ENCODE assay signal across 8 cellular contexts in genomic region chr16:50692999-50693781, GRCh38. TPM values are rescaled to one million over a fixed set of nuclear protein-coding genes. Genes with fewer than 3 reads are reported as not detected.
DNase-seq lines count a peak whose midpoint lies in the region; ATAC-seq, FAIRE-seq and TF ChIP-seq lines count a peak whose summit lies in the region.

Gene NOD2, plus strand, starts transcription at chr16:50693606. Its CDS starts 5,890 bp downstream, at chr16:50699496.

- H2BK5ac ChIP-seq in H1 (ENCODE audit: low read depth, low read length) = no peak within 1 kb of the TSS; the same call in 1 of the 2 replicates

- no peak for TF ChIP-seq POLR2A in GM12891 (IDR thresholded peaks at IDR 0.05; ENCODE audit: low read depth, low read length)
- TF ChIP-seq POLR2A in H1 (IDR thresholded peaks at IDR 0.05; ENCODE audit: control extremely low read depth in 1 of 2, low read depth in 2 of 2, low read length in 2 of 2) = no peak

- no peak for TF ChIP-seq EP300 in H1 (IDR thresholded peaks at IDR 0.05; ENCODE audit: borderline replicate concordance in 1 of 2, low read depth in 2 of 2, low read length in 2 of 2)

- H3K4me1 Mint-ChIP-seq in natural killer cell = peaks cover 39 to 46% of the 10 kb centered on the region in 2 donors

- H3K9me3 Mint-ChIP-seq in natural killer cell = no peaks in the 10 kb centered on the region

- 59 to 100% methylated on average over 1 to 16 of the region's 56 CpGs for WGBS in H1 (ENCODE audit: extremely low coverage in 1 of 2, insufficient coverage in 1 of 2, insufficient read length in 1 of 2, insufficient replicate concordance in 2 of 2, low coverage in 1 of 2, low lambda C conversion rate in 2 of 2, missing lambda C conversion rate in 1 of 2), 2 experiments

- no peaks in the 10 kb centered on the region for H3K9me3 ChIP-seq in RWPE2 (ENCODE audit: severe bottlenecking)
- no peaks in the 10 kb centered on the region for H3K9me3 ChIP-seq in H1 (ENCODE audit: insufficient read depth in 2 of 2, low read depth in 1 of 2, low read length in 1 of 2)

- no peaks in the 10 kb centered on the region for H3K27me3 ChIP-seq in RWPE2 (ENCODE audit: insufficient read depth, poor library complexity, severe bottlenecking)
- peaks cover 0 to 26% (median 23%) of the 10 kb centered on the region in 4 experiments; a peak in 6 of 7 replicates for H3K27me3 ChIP-seq in H1 (replicated peaks in 1 of 4; ENCODE audit: control insufficient read depth in 3 of 4, extremely low read depth in 1 of 4, insufficient read depth in 3 of 4, low read length in 3 of 4)

- H4K91ac ChIP-seq in H1 (replicated peaks; ENCODE audit: insufficient read length, low read length) = peak within 1 kb of the TSS; percentile 61

- no peaks in the 10 kb centered on the region for H3K36me3 Mint-ChIP-seq in natural killer cell

- H3K14ac ChIP-seq in H1 (ENCODE audit: insufficient read length) = no peak within 1 kb of the TSS

- peak within 1 kb of the TSS; percentile 5 to 60 for H3K27ac Mint-ChIP-seq in natural killer cell

- intact Hi-C loops in natural killer cell (cut with micrococcal nuclease) = no loop called here

- no peaks in the 10 kb centered on the region for H3K79me1 ChIP-seq in H1 (ENCODE audit: low read depth, low read length)

- DNase-seq in GM12891 (ENCODE audit: insufficient read length, low spot score) = peak; percentile 71
- DNase-seq in RWPE2 (ENCODE audit: low spot score) = no peak
- peak in 1 of 2 experiments; percentile 61 for DNase-seq in H1 (ENCODE audit: low read depth in 1 of 2, low spot score in 2 of 2)
- no peak for DNase-seq in natural killer cell
- DNase-seq in amygdala (lab: John Stamatoyannopoulos, UW) = no peak
- no peak for DNase-seq in cerebellar nuclear complex (lab: John Stamatoyannopoulos, UW)
- no peak for DNase-seq in GM19240 (ENCODE audit: insufficient read length, low spot score)

- CTCF ChIA-PET in H1 (lab: Charles Lee; ENCODE audit: partially characterized antibody) = interaction anchor here (1.1 kb wide), 1 partner anchor 27 kb away, joined by 3 read pairs; no protein-coding TSS in a partner anchor

- H3K9ac ChIP-seq in H1 (replicated peaks in 1 of 4; ENCODE audit: extremely low read depth in 1 of 4, low read depth in 3 of 4, low read length in 3 of 4) = peak within 1 kb of the TSS in 2 of 4 experiments; percentile 35 to 63; a peak in 2 of 7 replicates

- peak within 1 kb of the TSS; percentile 68 for H3K18ac ChIP-seq in H1 (ENCODE audit: extremely low read depth, low read length)

- H3K4me3 ChIP-seq in RWPE2 (ENCODE audit: severe bottlenecking) (peak within 1 kb of the TSS; percentile 30), H1 (ENCODE audit: extremely low read depth in 1 of 4, insufficient read depth in 2 of 4, low read depth in 3 of 4, low read length in 4 of 4) (peak within 1 kb of the TSS; percentile 29 to 69 (median 46))

- peak; percentile 97 for FAIRE-seq in GM12891 (lab: Jason Lieb, UNC)
- FAIRE-seq in H1 (lab: Jason Lieb, UNC) = no peak

- no peak within 1 kb of the TSS for H3K23ac ChIP-seq in H1 (ENCODE audit: insufficient read length)

- peak within 1 kb of the TSS; percentile 58 for H3K4ac ChIP-seq in H1 (replicated peaks; ENCODE audit: insufficient read length, low read depth, low read length)

- H3K56ac ChIP-seq in H1 (replicated peaks; ENCODE audit: insufficient read length, low read depth, low read length) = peak within 1 kb of the TSS; percentile 97

- H3K4me3 Mint-ChIP-seq in natural killer cell = peak within 1 kb of the TSS; percentile 72

- ATAC-seq in RWPE2 (ENCODE audit: low read depth) (peak; percentile 35; the same call in 2 of the 3 replicates), natural killer cell (peak; percentile 14 to 39 (median 38)), HG02759 (IDR thresholded peaks at IDR 0.05; ENCODE audit: unreplicated experiment) (no peak)

- H3K36me3 ChIP-seq in RWPE2 (ENCODE audit: low read depth) (no peaks in the 10 kb centered on the region), H1 (ENCODE audit: control insufficient read depth in 2 of 4, insufficient read depth in 4 of 4, low read length in 3 of 4) (no peaks in the 10 kb centered on the region)

- no peak within 1 kb of the TSS for H4K5ac ChIP-seq in H1 (ENCODE audit: insufficient read length, low read depth, low read length)

- H2BK120ac ChIP-seq in H1 (replicated peaks; ENCODE audit: low read depth, low read length) = no peak within 1 kb of the TSS

- no peak for TF ChIP-seq RAD21 in H1 (IDR thresholded peaks at IDR 0.05 in 1 of 2, conservative IDR thresholded peaks at IDR 0.05 in 1 of 2; ENCODE audit: low read depth in 2 of 2, low read length in 2 of 2)

- no peaks in the 10 kb centered on the region for H3K79me2 ChIP-seq in H1 (ENCODE audit: control insufficient read depth in 1 of 2, insufficient read depth in 2 of 2, low read length in 2 of 2)

- H3K27me3 Mint-ChIP-seq in natural killer cell (ENCODE audit: low read depth in 2 of 2) = peaks cover 0 to 19% of the 10 kb centered on the region in 2 donors

- H3K27ac ChIP-seq in RWPE2 (ENCODE audit: poor library complexity, severe bottlenecking) (no peak within 1 kb of the TSS), H1 (ENCODE audit: low read depth, low read length) (no peak within 1 kb of the TSS)

- peaks cover 0 to 7% of the 10 kb centered on the region in 2 experiments for H4K20me1 ChIP-seq in H1 (replicated peaks in 1 of 2; ENCODE audit: control insufficient read depth in 1 of 2, insufficient read depth in 2 of 2, low read length in 2 of 2)

- peak within 1 kb of the TSS; percentile 77 to 89 for H3K4me2 ChIP-seq in H1 (ENCODE audit: insufficient read depth in 1 of 2, low read depth in 2 of 2, low read length in 2 of 2)

- H2BK20ac ChIP-seq in H1 (ENCODE audit: low read length) = no peak within 1 kb of the TSS

- POLR2A ChIA-PET in H1 (lab: Charles Lee; ENCODE audit: partially characterized antibody) = no interaction called here

- H3K4me1 ChIP-seq in RWPE2 (ENCODE audit: insufficient read depth, poor library complexity, severe bottlenecking) (peaks cover 21% of the 10 kb centered on the region), H1 (replicated peaks in 1 of 4; ENCODE audit: control insufficient read depth in 3 of 4, insufficient read depth in 4 of 4, low read length in 3 of 4) (peaks cover 0 to 6% (median 1%) of the 10 kb centered on the region in 4 experiments; a peak in 3 of 7 replicates)

- peaks cover 15% of the 10 kb centered on the region for H3K23me2 ChIP-seq in H1 (ENCODE audit: low read depth, low read length)

- peak within 1 kb of the TSS; percentile 95 for H2AFZ ChIP-seq in H1 (ENCODE audit: low read length)

- H2AK5ac ChIP-seq in H1 (ENCODE audit: low read depth, low read length) = peak within 1 kb of the TSS; percentile 55; the same call in 1 of the 2 replicates

- peak within 1 kb of the TSS; percentile 89 for H2BK12ac ChIP-seq in H1 (ENCODE audit: low read depth, low read length)

- TF ChIP-seq CTCF in RWPE2 (IDR thresholded peaks at IDR 0.05; ENCODE audit: poor library complexity, severe bottlenecking) = no peak
- TF ChIP-seq CTCF in H1 (IDR thresholded peaks at IDR 0.05; ENCODE audit: control extremely low read depth in 1 of 3, insufficient read depth in 1 of 3, low read depth in 1 of 3, low read length in 3 of 3) = no peak
- no peak for TF ChIP-seq CTCF in natural killer cell (IDR thresholded peaks at IDR 0.05)

- no peak within 1 kb of the TSS for H4K8ac ChIP-seq in H1 (ENCODE audit: extremely low read depth, insufficient read depth, low read length)

- H2BK15ac ChIP-seq in H1 (ENCODE audit: low read length) = peak within 1 kb of the TSS; percentile 93; the same call in 1 of the 2 replicates

TF ChIP-seq in GM12891, 5 proteins besides CTCF, POLR2A, EP300 and RAD21:
- TF ChIP-seq POU2F2 (IDR thresholded peaks at IDR 0.05; ENCODE audit: low read depth, low read length) (no peak), SPI1 (IDR thresholded peaks at IDR 0.05; ENCODE audit: low read depth, low read length) (no peak), POLR2AphosphoS5 (IDR thresholded peaks at IDR 0.05; ENCODE audit: low read depth, low read length) (no peak), TAF1 (IDR thresholded peaks at IDR 0.05; ENCODE audit: low read depth, low read length) (no peak), PAX5 (IDR thresholded peaks at IDR 0.05; ENCODE audit: insufficient read depth, low read length, severe bottlenecking) (no peak)

TF ChIP-seq in H1, 55 proteins besides CTCF, POLR2A, EP300 and RAD21:
- peak; percentile 6; the same call in 1 of the 2 replicates for TF ChIP-seq MAX (IDR thresholded peaks at IDR 0.05)
- 0 out of 2 replicates have a peak, but pooled peaks have one; percentile 31 for TF ChIP-seq PHF8 (conservative IDR thresholded peaks at IDR 0.05; ENCODE audit: low read depth, low read length)
- 0 out of 2 replicates have a peak, but pooled peaks have one; percentile 35 for TF ChIP-seq SUZ12 (IDR thresholded peaks at IDR 0.05; ENCODE audit: low read length)
- TF ChIP-seq EZH2 (IDR thresholded peaks at IDR 0.05; ENCODE audit: low read depth, low read length, severe bottlenecking) = no peak
- TF ChIP-seq KDM1A (IDR thresholded peaks at IDR 0.05; ENCODE audit: borderline replicate concordance, low read length) = no peak
- peak; percentile 78 for TF ChIP-seq KDM4A (IDR thresholded peaks at IDR 0.05; ENCODE audit: low read depth, low read length, severe bottlenecking)

RNA-seq across cellular contexts. Expression of gene NOD2, which starts in this region (rescaled TPM):
- 9.7 TPM for polyA plus RNA-seq in GM12891 (2012; ENCODE audit: low read depth, missing spikeins)
- 0.37 and 1.1 TPM in 2 replicates for total RNA-seq in H1 (2021; fragmentation: NEBNext Ultra II Directional; extraction: Animal tissue kit (Norgen Biotek cat#: 25700))
- 0.42 and 0.61 TPM in 2 replicates for polyA plus RNA-seq in H1 (2011; rRNA removed)
- polyA plus RNA-seq in H1 (2011; cell fraction: cytosol; rRNA removed) = 0.27 TPM
- 0.34 TPM for polyA plus RNA-seq in H1 (2011; cell fraction: nucleus; rRNA removed)
- polyA plus RNA-seq in H1 (2012, experiment 1 of 2) = 0.11 to 0.43 TPM (median 0.21 TPM) in 4 replicates
- polyA plus RNA-seq in H1 (2012, experiment 2 of 2) = 0.04 TPM
- polyA plus RNA-seq in H1 (2013, experiment 1 of 2) = 0.28 TPM
- 0.24 TPM for polyA plus RNA-seq in H1 (2013, experiment 2 of 2)
- 0.66 and 1.0 TPM in 2 replicates for polyA minus RNA-seq in H1 (2011; rRNA and poly(A)+ RNA removed)
- 1.2 TPM for polyA minus RNA-seq in H1 (2011; cell fraction: cytosol; rRNA and poly(A)+ RNA removed)
- polyA minus RNA-seq in H1 (2011; cell fraction: nucleus; rRNA and poly(A)+ RNA removed) = 1.2 TPM
- total RNA-seq in natural killer cell = 1 to 10 TPM; 2.8 to 8.6 (median 2.9) TPM
